ENCODE assay signal across 37 cellular contexts in the genomic region with DNA sequence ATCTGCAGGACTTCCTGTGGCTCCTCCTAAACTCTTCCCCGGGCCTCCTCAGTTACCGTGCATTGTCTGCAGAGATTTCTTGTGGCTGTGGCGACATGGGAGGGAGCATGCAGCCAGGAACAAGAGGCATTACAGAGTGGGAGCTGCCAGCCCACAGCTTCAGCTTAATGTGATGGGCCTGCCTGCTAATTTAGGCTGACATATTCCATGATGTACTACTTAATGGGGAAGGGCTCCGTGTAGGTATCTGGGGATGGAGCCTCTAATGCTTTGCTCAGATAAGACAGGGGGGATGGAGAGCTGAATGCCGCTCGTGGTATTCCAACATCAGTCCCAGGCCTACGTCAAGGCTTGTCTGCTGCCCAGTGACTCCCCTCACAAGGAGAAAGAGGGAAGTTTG.
"Had no signal": no experiment of that assay in that cellular context is flagged by ENCODE, and none has a peak within 500 bp of the region (broad histone marks: within the 10 kb centered on the region; RNA-seq: fewer than 3 reads in every experiment).

No MANE protein-coding gene starts in this region.

- H3K4me3 Mint-ChIP-seq: activated B cell treated with CpG ODN at 0.5 μM for 24 hours; activated CD4-positive, alpha-beta memory T cell treated with anti-CD3 and anti-CD28 coated beads, Interleukin-2, amount 10 ng/mL, durations not matched to agents 7 days and 5 days; activated CD8-positive, alpha-beta memory T cell treated with anti-CD3 and anti-CD28 coated beads, Interleukin-2, amount 10 ng/mL, durations not matched to agents 7 days and 5 days; activated naive CD8-positive, alpha-beta T cell treated with anti-CD3 and anti-CD28 coated beads for 36 hours; T-helper 1 cell treated with Interleukin-12 subunit alpha and Interleukin-12 subunit beta and Interleukin-4 antibody, amounts not matched to agents 30 μg/mL and 1 μg/mL, for 36 hours; T-helper 2 cell treated with Interferon-gamma antibody and Interleukin-4, amounts not matched to agents 5 μg/mL and 100 μg/mL, for 36 hours had no signal

- H3K4me1 Mint-ChIP-seq: activated B cell treated with CpG ODN at 0.5 μM for 24 hours; activated CD4-positive, alpha-beta memory T cell treated with anti-CD3 and anti-CD28 coated beads, Interleukin-2, amount 10 ng/mL, durations not matched to agents 7 days and 5 days; activated naive CD8-positive, alpha-beta T cell treated with anti-CD3 and anti-CD28 coated beads for 36 hours had no signal

- ATAC-seq: activated CD8-positive, alpha-beta memory T cell treated with anti-CD3 and anti-CD28 coated beads, Interleukin-2, amount 10 ng/mL, durations not matched to agents 7 days and 5 days; body of pancreas; Right ventricle myocardium inferior had no signal

- FAIRE-seq: astrocyte, bronchial epithelial cell, RCC 7860, TTC549 had no signal

- H3K27ac Mint-ChIP-seq: activated B cell treated with CpG ODN at 0.5 μM for 24 hours; activated CD4-positive, alpha-beta memory T cell treated with anti-CD3 and anti-CD28 coated beads, Interleukin-2, amount 10 ng/mL, durations not matched to agents 7 days and 5 days; activated CD8-positive, alpha-beta memory T cell treated with anti-CD3 and anti-CD28 coated beads, Interleukin-2, amount 10 ng/mL, durations not matched to agents 7 days and 5 days; activated naive CD8-positive, alpha-beta T cell treated with anti-CD3 and anti-CD28 coated beads for 36 hours; T-helper 1 cell treated with Interleukin-12 subunit alpha and Interleukin-12 subunit beta and Interleukin-4 antibody, amounts not matched to agents 30 μg/mL and 1 μg/mL, for 36 hours; T-helper 2 cell treated with Interferon-gamma antibody and Interleukin-4, amounts not matched to agents 5 μg/mL and 100 μg/mL, for 36 hours had no signal

- H3K36me3 Mint-ChIP-seq: activated naive CD8-positive, alpha-beta T cell treated with anti-CD3 and anti-CD28 coated beads for 36 hours had no signal

- DNase-seq: activated B cell treated with CpG ODN at 0.5 μM for 24 hours; activated CD4-positive, alpha-beta memory T cell treated with anti-CD3 and anti-CD28 coated beads, Interleukin-2, amount 10 ng/mL, durations not matched to agents 7 days and 5 days; activated CD4-positive, alpha-beta T cell treated with anti-CD3 and anti-CD28 coated beads for 4 hours; activated CD4-positive, alpha-beta T cell treated with anti-CD3 and anti-CD28 coated beads, Interleukin-2, amount 50 U/mL, for 1 hour; activated CD4-positive, CD25-positive, alpha-beta regulatory T cell treated with anti-CD3 and anti-CD28 coated beads, Interleukin-2, amount 50 U/mL, for 72 hours; activated CD8-positive, alpha-beta memory T cell treated with anti-CD3 and anti-CD28 coated beads for 24 hours; activated CD8-positive, alpha-beta memory T cell treated with anti-CD3 and anti-CD28 coated beads, Interleukin-2, amount 10 ng/mL, durations not matched to agents 7 days and 5 days; activated CD8-positive, alpha-beta memory T cell treated with anti-CD3 and anti-CD28 coated beads, Interleukin-2, amount 50 U/mL, for 48 hours; activated effector memory CD4-positive, alpha-beta T cell treated with anti-CD3 and anti-CD28 coated beads, Interleukin-2, amount 50 U/mL, for 16 hours; activated naive CD4-positive, alpha-beta T cell; activated naive CD4-positive, alpha-beta T cell treated with anti-CD3 and anti-CD28 coated beads, Interleukin-2, amount 50 U/mL, for 16 hours; activated naive CD8-positive, alpha-beta T cell treated with anti-CD3 and anti-CD28 coated beads for 36 hours; activated T-cell treated with anti-CD3 and anti-CD28 coated beads, Interleukin-2, amount 50 U/mL, for 48 hours; body of pancreas; central memory CD4-positive, alpha-beta T cell; Kasumi-1; KG1; MG63; NCI-H1048; NCI-H1105 treated with DMSO at 0.1 percent for 48 hours; NCI-H1436; NCI-H1694; NCI-H1930; NCI-H2081 treated with DMSO at 0.1 percent for 48 hours; NCI-H226; NCI-H446 treated with DMSO at 0.1 percent for 48 hours; NCI-H524; NCI-H69; PC-9; SIG-M5 had no signal

- H3K27me3 Mint-ChIP-seq: activated B cell treated with CpG ODN at 0.5 μM for 24 hours; activated CD4-positive, alpha-beta memory T cell treated with anti-CD3 and anti-CD28 coated beads, Interleukin-2, amount 10 ng/mL, durations not matched to agents 7 days and 5 days; activated CD8-positive, alpha-beta memory T cell treated with anti-CD3 and anti-CD28 coated beads, Interleukin-2, amount 10 ng/mL, durations not matched to agents 7 days and 5 days; activated naive CD8-positive, alpha-beta T cell treated with anti-CD3 and anti-CD28 coated beads for 36 hours had no signal

- H3K9me3 Mint-ChIP-seq: activated B cell treated with CpG ODN at 0.5 μM for 24 hours; activated CD4-positive, alpha-beta memory T cell treated with anti-CD3 and anti-CD28 coated beads, Interleukin-2, amount 10 ng/mL, durations not matched to agents 7 days and 5 days; activated naive CD8-positive, alpha-beta T cell treated with anti-CD3 and anti-CD28 coated beads for 36 hours; T-helper 1 cell treated with Interleukin-12 subunit alpha and Interleukin-12 subunit beta and Interleukin-4 antibody, amounts not matched to agents 30 μg/mL and 1 μg/mL, for 36 hours; T-helper 2 cell treated with Interferon-gamma antibody and Interleukin-4, amounts not matched to agents 5 μg/mL and 100 μg/mL, for 36 hours had no signal
